Comparison of ENCODE assay signal across 8 cellular contexts in the genomic region with DNA sequence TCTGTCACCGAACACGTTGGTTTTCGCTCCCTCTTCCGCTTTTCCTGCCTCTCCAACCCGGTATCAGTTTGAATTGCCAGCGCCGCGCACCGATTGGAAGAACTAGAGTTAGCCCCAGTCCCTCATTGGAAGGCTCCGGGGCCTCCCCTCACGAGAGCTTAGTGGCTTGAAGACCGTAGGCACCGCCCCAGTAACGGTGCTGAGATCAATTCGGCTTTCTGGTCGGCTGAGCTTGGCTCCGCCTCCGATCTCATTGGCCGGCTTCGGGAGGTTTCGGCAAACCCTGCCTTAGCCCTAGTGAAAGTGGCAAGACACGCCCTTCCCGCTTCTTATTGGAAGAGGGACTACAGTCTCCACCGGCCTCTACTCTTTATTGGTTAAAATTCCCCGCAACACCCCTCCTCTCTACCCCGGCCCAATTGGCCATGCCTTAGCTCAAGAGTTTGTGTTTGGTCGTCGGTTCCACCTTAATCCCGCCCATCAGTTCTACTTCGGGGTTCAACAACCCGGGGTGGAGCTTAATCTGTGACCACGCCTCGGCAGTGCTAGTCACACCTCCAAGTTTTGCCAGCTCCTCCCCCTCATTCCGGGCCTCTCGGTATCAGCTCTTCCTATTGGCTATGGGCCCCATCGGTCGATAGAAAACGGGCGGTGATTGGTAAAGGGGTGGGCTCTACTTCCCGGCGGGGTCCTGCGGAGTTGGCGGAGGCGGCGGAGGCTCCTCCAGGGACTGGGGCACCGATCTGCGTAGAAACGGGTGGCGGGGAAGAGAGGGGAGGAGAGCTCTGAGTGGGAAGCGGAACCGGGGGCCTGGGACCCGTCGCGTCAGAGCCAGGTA. TPM values are rescaled to one million over a fixed set of nuclear protein-coding genes. Genes with fewer than 3 reads are reported as not detected.
DNase-seq lines count a peak whose midpoint lies in the region; ATAC-seq and TF ChIP-seq lines count a peak whose summit lies in the region.
"Not testable (repeated sequence)": the region's sequence is repeated elsewhere in the genome, so short reads cannot be mapped to it uniquely, and the experiment has no call there.

Gene FAM72B, minus strand, starts transcription at position 51 of the 838 bp plus-strand sequence. CDS start 851 bp downstream, outside the sequence.
Gene SRGAP2C, plus strand, starts transcription at position 686 of the 838 bp plus-strand sequence. CDS start 2,472 bp downstream, outside the sequence.

- H3K27me3 ChIP-seq in BLaER1, colonic mucosa: not testable (repeated sequence)

- DNase-seq in NCI-H69 (lab: John Stamatoyannopoulos, UW) (peak; percentile 97), colonic mucosa (peak; percentile 93), left kidney (ENCODE audit: low read depth, low spot score) (peak; percentile 99)
- peak; percentile 97 for DNase-seq in activated CD4-positive, alpha-beta T cell treated with anti-CD3 and anti-CD28 coated beads, Interleukin-2, amount 10 ng/mL, durations not matched to agents 24 days and 14 days
- peak; percentile 87 for DNase-seq in stimulated activated CD4-positive, alpha-beta T cell treated with anti-CD3 and anti-CD28 coated beads, Interleukin-2, amount 100 ng/mL, for 4 hours (ENCODE audit: low read depth)

- not testable (repeated sequence) for TF ChIP-seq CTCF in colonic mucosa (IDR thresholded peaks at IDR 0.05)

- not testable (repeated sequence) for H3K27ac ChIP-seq in BLaER1, colonic mucosa

- intact Hi-C loops in activated CD4-positive, alpha-beta T cell treated with anti-CD3 and anti-CD28 coated beads, Interleukin-2, amount 10 ng/mL, durations not matched to agents 24 days and 14 days (cut with micrococcal nuclease); colonic mucosa (cut with DNase I): not testable (repeated sequence)

- peak within 1 kb of the TSS; percentile 83 for H3K4me3 Mint-ChIP-seq in activated CD4-positive, alpha-beta T cell treated with anti-CD3 and anti-CD28 coated beads, Interleukin-2, amount 10 ng/mL, durations not matched to agents 24 days and 14 days

- H3K36me3 ChIP-seq in BLaER1, colonic mucosa: not testable (repeated sequence)

- H3K4me3 ChIP-seq in BLaER1 (peak within 1 kb of the TSS; percentile 66), colonic mucosa (peak within 1 kb of the TSS; percentile 24)

- H3K36me3 Mint-ChIP-seq in activated CD4-positive, alpha-beta T cell treated with anti-CD3 and anti-CD28 coated beads, Interleukin-2, amount 10 ng/mL, durations not matched to agents 24 days and 14 days (ENCODE audit: low read depth) = not testable (repeated sequence)

- not testable (repeated sequence) for H3K9me3 Mint-ChIP-seq in activated CD4-positive, alpha-beta T cell treated with anti-CD3 and anti-CD28 coated beads, Interleukin-2, amount 10 ng/mL, durations not matched to agents 24 days and 14 days

- H3K4me1 Mint-ChIP-seq in activated CD4-positive, alpha-beta T cell treated with anti-CD3 and anti-CD28 coated beads, Interleukin-2, amount 10 ng/mL, durations not matched to agents 24 days and 14 days = not testable (repeated sequence)

- not testable (repeated sequence) for H3K4me1 ChIP-seq in BLaER1, colonic mucosa

- not testable (repeated sequence) for H3K27me3 Mint-ChIP-seq in activated CD4-positive, alpha-beta T cell treated with anti-CD3 and anti-CD28 coated beads, Interleukin-2, amount 10 ng/mL, durations not matched to agents 24 days and 14 days

- H4K20me1 ChIP-seq in BLaER1 = not testable (repeated sequence)

- H3K9me3 ChIP-seq in BLaER1, colonic mucosa: not testable (repeated sequence)

- peak; percentile 83 for ATAC-seq in GM19397 (IDR thresholded peaks at IDR 0.05; ENCODE audit: unreplicated experiment)
- peak; percentile 81 for ATAC-seq in HG03520 (IDR thresholded peaks at IDR 0.05; ENCODE audit: unreplicated experiment)

- H3K27ac Mint-ChIP-seq in activated CD4-positive, alpha-beta T cell treated with anti-CD3 and anti-CD28 coated beads, Interleukin-2, amount 10 ng/mL, durations not matched to agents 24 days and 14 days = peak within 1 kb of the TSS; percentile 88

- H3K4me2 ChIP-seq in BLaER1 = peak within 1 kb of the TSS; percentile 55

- H3K9ac ChIP-seq in BLaER1; colonic mucosa (ENCODE audit: low read depth in 2 of 2, low read length in 2 of 2): not testable (repeated sequence)

RNA-seq across cellular contexts. Expression of gene FAM72B, which starts in this region (rescaled TPM):
- 21.6 and 23.0 TPM in 2 replicates for total RNA-seq in activated CD4-positive, alpha-beta T cell treated with anti-CD3 and anti-CD28 coated beads, Interleukin-2, amount 10 ng/mL, durations not matched to agents 24 days and 14 days
- total RNA-seq in colonic mucosa = 1 to 10 TPM in 1 of 2 donors, under 1 TPM in 1; 0.56 to 6.5 TPM

RNA-seq across cellular contexts. Expression of gene SRGAP2C, which starts in this region (rescaled TPM):
- 40.8 and 47.5 TPM in 2 replicates for total RNA-seq in activated CD4-positive, alpha-beta T cell treated with anti-CD3 and anti-CD28 coated beads, Interleukin-2, amount 10 ng/mL, durations not matched to agents 24 days and 14 days
- total RNA-seq in colonic mucosa = 10 to 100 TPM in 1 of 2 donors, 1 to 10 TPM in 1; 8.4 to 10.2 TPM
